ENCODE assay signal across 27 cellular contexts in genomic region chr4:148857234-148857972, GRCh38.
DNase-seq lines count a peak whose midpoint lies in the region; ATAC-seq and TF ChIP-seq lines count a peak whose summit lies in the region.
"Had no signal": no experiment of that assay in that cellular context is flagged by ENCODE, and none has a peak within 500 bp of the region (broad histone marks: within the 10 kb centered on the region; RNA-seq: fewer than 3 reads in every experiment).

No MANE protein-coding gene starts in this region.

- ATAC-seq in left cardiac atrium = peak; percentile 27 to 97
- no peak for ATAC-seq in heart left ventricle
- peak; percentile 90 for ATAC-seq in omental fat pad (ENCODE audit: low FRiP score)
- ATAC-seq: foreskin keratinocyte; HCT116; Right ventricle myocardium inferior; stimulated activated effector memory CD8-positive, alpha-beta T cell treated with anti-CD3 and anti-CD28 coated beads, Interleukin-12 subunit alpha, Interleukin-12 subunit beta, amount 100 ng/mL, for 72 hours had no signal

- no peak for DNase-seq in left cardiac atrium
- no peak for DNase-seq in heart left ventricle
- peak; percentile 49 for DNase-seq in fibroblast of the aortic adventitia (ENCODE audit: low read depth)
- DNase-seq in omental fat pad (ENCODE audit: low spot score) = no peak
- no peak for DNase-seq in NCI-H187 (lab: John Stamatoyannopoulos, UW)
- DNase-seq in globus pallidus (ENCODE audit: low spot score) = no peak
- no peak for DNase-seq in glutamatergic neuron
- DNase-seq in substantia nigra (lab: John Stamatoyannopoulos, UW) = no peak
- DNase-seq: 8988T; activated CD4-positive, alpha-beta memory T cell treated with anti-CD3 and anti-CD28 coated beads for 36 hours; activated CD4-positive, CD25-positive, alpha-beta regulatory T cell; activated gamma-delta T cell; MV-4-11; NCI-H1694 treated with DMSO at 0.1 percent for 48 hours; NCI-H774; posterior cingulate gyrus; stimulated activated CD4-positive, alpha-beta T cell treated with anti-CD3 and anti-CD28 coated beads, Interleukin-2, amount 100 ng/mL, for 24 hours had no signal

- H3K4me3 Mint-ChIP-seq in glutamatergic neuron (ENCODE audit: unreplicated experiment) = no peak overlapping the region
- H3K4me3 Mint-ChIP-seq: activated CD4-positive, alpha-beta memory T cell treated with anti-CD3 and anti-CD28 coated beads for 36 hours; B cell; nephron; stimulated activated effector memory CD8-positive, alpha-beta T cell treated with anti-CD3 and anti-CD28 coated beads, Interleukin-12 subunit alpha, Interleukin-12 subunit beta, amount 100 ng/mL, for 72 hours had no signal

- H3K27me3 Mint-ChIP-seq in glutamatergic neuron (ENCODE audit: unreplicated experiment) = no peaks in the 10 kb centered on the region
- H3K27me3 Mint-ChIP-seq: activated CD4-positive, alpha-beta memory T cell treated with anti-CD3 and anti-CD28 coated beads for 36 hours; B cell had no signal

- no peaks in the 10 kb centered on the region for H3K4me1 Mint-ChIP-seq in glutamatergic neuron (ENCODE audit: low read depth, unreplicated experiment)
- H3K4me1 Mint-ChIP-seq: B cell; stimulated activated effector memory CD8-positive, alpha-beta T cell treated with anti-CD3 and anti-CD28 coated beads, Interleukin-12 subunit alpha, Interleukin-12 subunit beta, amount 100 ng/mL, for 72 hours had no signal

- peaks cover 0 to 12% (median 0%) of the 10 kb centered on the region in 12 donors for H3K9me3 ChIP-seq in heart left ventricle
- H3K9me3 ChIP-seq: thoracic aorta had no signal

- no peaks in the 10 kb centered on the region for H3K27me3 ChIP-seq in heart left ventricle
- H3K27me3 ChIP-seq: cardiac muscle cell, foreskin keratinocyte had no signal

- no peaks in the 10 kb centered on the region for H3K9me3 Mint-ChIP-seq in glutamatergic neuron (ENCODE audit: unreplicated experiment)

- no peaks in the 10 kb centered on the region for H3K36me3 ChIP-seq in heart left ventricle
- H3K36me3 ChIP-seq: cardiac muscle cell, thoracic aorta had no signal

- intact Hi-C loops in left cardiac atrium (cut with DNase I) = no loop called here
- intact Hi-C loops in heart left ventricle (cut with DNase I) = no loop called here

- TF ChIP-seq POLR2A in heart left ventricle (IDR thresholded peaks at IDR 0.05) = no peak

- peaks cover 0 to 2% (median 0%) of the 10 kb centered on the region in 12 donors for H3K4me1 ChIP-seq in heart left ventricle
- H3K4me1 ChIP-seq: foreskin keratinocyte had no signal

- peak overlapping the region in 1 of 12 donors; percentile 14 for H3K27ac ChIP-seq in heart left ventricle
- no peak overlapping the region for H3K27ac ChIP-seq in substantia nigra (ENCODE audit: low read depth, low read length, poor library complexity, severe bottlenecking)
- H3K27ac ChIP-seq: cardiac muscle cell, foreskin keratinocyte, KMS-11, skin epidermis, thoracic aorta had no signal

- 55 to 64% (median 59%) methylated on average over 4 of the region's 4 CpGs for WGBS in heart left ventricle, 4 donors

- TF ChIP-seq CTCF in heart left ventricle (IDR thresholded peaks at IDR 0.05) (no peak), fibroblast of the aortic adventitia (IDR thresholded peaks at IDR 0.05; ENCODE audit: insufficient read depth, low read length) (no peak), omental fat pad (IDR thresholded peaks at IDR 0.05) (no peak), glutamatergic neuron (IDR thresholded peaks at IDR 0.05; ENCODE audit: partially characterized antibody, unreplicated experiment) (no peak)

- H3K36me3 Mint-ChIP-seq in glutamatergic neuron (ENCODE audit: unreplicated experiment) = no peaks in the 10 kb centered on the region
- H3K36me3 Mint-ChIP-seq: activated CD4-positive, alpha-beta memory T cell treated with anti-CD3 and anti-CD28 coated beads for 36 hours; stimulated activated effector memory CD8-positive, alpha-beta T cell treated with anti-CD3 and anti-CD28 coated beads, Interleukin-12 subunit alpha, Interleukin-12 subunit beta, amount 100 ng/mL, for 72 hours had no signal

- H3K4me3 ChIP-seq in heart left ventricle (no peak overlapping the region), fibroblast of the aortic adventitia (ENCODE audit: low read depth, low read length) (no peak overlapping the region)
- H3K4me3 ChIP-seq: cardiac muscle cell, skin epidermis, thoracic aorta had no signal

- no peak overlapping the region for H3K27ac Mint-ChIP-seq in glutamatergic neuron (ENCODE audit: unreplicated experiment)
- H3K27ac Mint-ChIP-seq: activated CD4-positive, alpha-beta memory T cell treated with anti-CD3 and anti-CD28 coated beads for 36 hours; B cell; stimulated activated effector memory CD8-positive, alpha-beta T cell treated with anti-CD3 and anti-CD28 coated beads, Interleukin-12 subunit alpha, Interleukin-12 subunit beta, amount 100 ng/mL, for 72 hours had no signal

Comparison
In these comparisons a context has a peak if more than half of its experiments do, and no peak if none do; other contexts are left out.
1. ATAC-seq: peak in left cardiac atrium (2 of 2) and omental fat pad (single experiment); none in heart left ventricle (0 of 4).